Comparison of ENCODE assay signal across 1 cellular context in the genomic region with DNA sequence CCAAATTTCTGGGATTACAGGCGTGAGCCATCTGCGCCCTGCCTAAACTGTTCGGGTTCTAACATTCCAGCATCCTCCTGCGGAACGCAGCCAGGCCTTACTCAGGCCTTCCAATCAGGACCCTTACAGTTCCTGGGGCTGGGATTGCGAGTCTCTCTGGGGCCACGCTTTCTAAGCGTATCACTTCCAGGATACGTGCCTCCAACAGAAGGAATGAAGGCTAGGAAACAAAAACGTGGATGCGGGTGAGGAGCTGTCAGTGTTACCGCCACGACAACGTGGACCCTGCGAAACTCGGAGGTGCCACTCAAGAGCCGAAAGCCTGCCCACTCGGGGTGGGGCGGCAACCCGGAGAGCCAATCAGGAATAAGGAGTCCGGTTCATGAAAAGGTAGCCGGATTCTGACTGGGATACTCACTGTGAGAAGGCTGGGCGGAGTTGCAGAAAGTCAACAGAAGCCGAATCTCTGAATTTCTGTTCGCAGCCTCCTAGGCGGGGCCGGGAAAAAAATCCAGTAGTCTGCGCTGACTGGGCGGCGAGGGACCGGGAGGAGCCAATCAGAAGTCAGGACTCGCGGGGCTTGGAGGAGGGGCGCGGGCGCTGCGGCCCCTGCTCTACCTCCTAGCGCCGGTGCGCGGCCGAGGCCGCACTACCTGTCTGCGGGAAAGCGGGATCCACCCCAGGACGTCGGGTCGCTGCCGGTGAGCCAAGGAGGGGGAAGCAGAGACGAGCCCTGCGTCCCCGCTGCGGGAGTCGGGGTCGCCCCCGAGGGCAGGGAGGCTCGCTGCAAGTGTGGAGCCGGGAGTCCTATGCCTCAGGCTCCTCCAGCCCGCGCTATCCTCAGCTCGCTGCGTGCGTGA.
TF ChIP-seq lines count a peak whose summit lies in the region.

A gene with protein sequence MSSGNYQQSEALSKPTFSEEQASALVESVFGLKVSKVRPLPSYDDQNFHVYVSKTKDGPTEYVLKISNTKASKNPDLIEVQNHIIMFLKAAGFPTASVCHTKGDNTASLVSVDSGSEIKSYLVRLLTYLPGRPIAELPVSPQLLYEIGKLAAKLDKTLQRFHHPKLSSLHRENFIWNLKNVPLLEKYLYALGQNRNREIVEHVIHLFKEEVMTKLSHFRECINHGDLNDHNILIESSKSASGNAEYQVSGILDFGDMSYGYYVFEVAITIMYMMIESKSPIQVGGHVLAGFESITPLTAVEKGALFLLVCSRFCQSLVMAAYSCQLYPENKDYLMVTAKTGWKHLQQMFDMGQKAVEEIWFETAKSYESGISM (plus strand): TSS at position 607 of the 860 bp plus-strand sequence. CDS start 5,512 bp downstream, outside the sequence.

TF ChIP-seq in HepG2, 621 proteins besides CTCF, POLR2A, EP300 and RAD21 (continued from another document and continues in another):
- TF ChIP-seq ARID4A (CRISPR knock-in tag; IDR thresholded peaks at IDR 0.05; ENCODE audit: borderline replicate concordance): peak; percentile 86
- TF ChIP-seq, protein P1, sequence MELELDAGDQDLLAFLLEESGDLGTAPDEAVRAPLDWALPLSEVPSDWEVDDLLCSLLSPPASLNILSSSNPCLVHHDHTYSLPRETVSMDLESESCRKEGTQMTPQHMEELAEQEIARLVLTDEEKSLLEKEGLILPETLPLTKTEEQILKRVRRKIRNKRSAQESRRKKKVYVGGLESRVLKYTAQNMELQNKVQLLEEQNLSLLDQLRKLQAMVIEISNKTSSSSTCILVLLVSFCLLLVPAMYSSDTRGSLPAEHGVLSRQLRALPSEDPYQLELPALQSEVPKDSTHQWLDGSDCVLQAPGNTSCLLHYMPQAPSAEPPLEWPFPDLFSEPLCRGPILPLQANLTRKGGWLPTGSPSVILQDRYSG (CRISPR knock-in tag; IDR thresholded peaks at IDR 0.05): no peak
- TF ChIP-seq ZNF788 (CRISPR knock-in tag; IDR thresholded peaks at IDR 0.05; ENCODE audit: borderline replicate concordance): peak; percentile 32; the same call in 1 of the 2 replicates
- TF ChIP-seq ZBTB25 (CRISPR knock-in tag; IDR thresholded peaks at IDR 0.05): no peak
- peak; percentile 44; the same call in 1 of the 2 replicates for TF ChIP-seq YEATS2 (CRISPR knock-in tag; IDR thresholded peaks at IDR 0.05; ENCODE audit: borderline replicate concordance)
- peak; percentile 95 for TF ChIP-seq ZNF605 (CRISPR knock-in tag; IDR thresholded peaks at IDR 0.05)
- TF ChIP-seq KLF9 (CRISPR knock-in tag; IDR thresholded peaks at IDR 0.05; ENCODE audit: low read depth): 0 out of 2 replicates have a peak, but pooled peaks have one; percentile 13
- TF ChIP-seq ZNF841 (CRISPR knock-in tag; IDR thresholded peaks at IDR 0.05; ENCODE audit: borderline replicate concordance): no peak
- TF ChIP-seq ZNF18 (CRISPR knock-in tag; IDR thresholded peaks at IDR 0.05; ENCODE audit: insufficient replicate concordance): peak; percentile 55
- peak; percentile 28 for TF ChIP-seq AGO2 (optimal IDR thresholded peaks at IDR 0.05; ENCODE audit: low read depth, low read length)
- TF ChIP-seq SP4 (CRISPR knock-in tag; IDR thresholded peaks at IDR 0.05): peak; percentile 88
- 0 out of 2 replicates have a peak, but pooled peaks have one; percentile 37 for TF ChIP-seq ZZZ3 (CRISPR knock-in tag; IDR thresholded peaks at IDR 0.05; ENCODE audit: borderline replicate concordance)
- no peak for TF ChIP-seq PAF1 (CRISPR knock-in tag; IDR thresholded peaks at IDR 0.05)
- peak; percentile 57; the same call in 1 of the 2 replicates for TF ChIP-seq HES4 (CRISPR knock-in tag; IDR thresholded peaks at IDR 0.05; ENCODE audit: borderline replicate concordance)
- peak; percentile 72; the same call in 1 of the 2 replicates for TF ChIP-seq GABPB1 (CRISPR knock-in tag; IDR thresholded peaks at IDR 0.05)
- no peak for TF ChIP-seq ZNF547 (CRISPR knock-in tag; IDR thresholded peaks at IDR 0.05)
- TF ChIP-seq MYC (CRISPR knock-in tag; IDR thresholded peaks at IDR 0.05; ENCODE audit: borderline replicate concordance): peak; percentile 67; the same call in 1 of the 2 replicates
- TF ChIP-seq ZBTB7A (CRISPR knock-in tag; IDR thresholded peaks at IDR 0.05): no peak
- no peak for TF ChIP-seq HMGA1 (CRISPR knock-in tag; conservative IDR thresholded peaks at IDR 0.05)
- TF ChIP-seq DR1 (CRISPR knock-in tag; IDR thresholded peaks at IDR 0.05): no peak; the same call in 1 of the 2 replicates
- TF ChIP-seq RFXAP (CRISPR knock-in tag; IDR thresholded peaks at IDR 0.05; ENCODE audit: borderline replicate concordance): peak; percentile 80
- TF ChIP-seq PHF8 (CRISPR knock-in tag; IDR thresholded peaks at IDR 0.05): peak; percentile 71
- TF ChIP-seq, protein P2, sequence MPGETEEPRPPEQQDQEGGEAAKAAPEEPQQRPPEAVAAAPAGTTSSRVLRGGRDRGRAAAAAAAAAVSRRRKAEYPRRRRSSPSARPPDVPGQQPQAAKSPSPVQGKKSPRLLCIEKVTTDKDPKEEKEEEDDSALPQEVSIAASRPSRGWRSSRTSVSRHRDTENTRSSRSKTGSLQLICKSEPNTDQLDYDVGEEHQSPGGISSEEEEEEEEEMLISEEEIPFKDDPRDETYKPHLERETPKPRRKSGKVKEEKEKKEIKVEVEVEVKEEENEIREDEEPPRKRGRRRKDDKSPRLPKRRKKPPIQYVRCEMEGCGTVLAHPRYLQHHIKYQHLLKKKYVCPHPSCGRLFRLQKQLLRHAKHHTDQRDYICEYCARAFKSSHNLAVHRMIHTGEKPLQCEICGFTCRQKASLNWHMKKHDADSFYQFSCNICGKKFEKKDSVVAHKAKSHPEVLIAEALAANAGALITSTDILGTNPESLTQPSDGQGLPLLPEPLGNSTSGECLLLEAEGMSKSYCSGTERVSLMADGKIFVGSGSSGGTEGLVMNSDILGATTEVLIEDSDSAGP (CRISPR knock-in tag; IDR thresholded peaks at IDR 0.05; ENCODE audit: borderline replicate concordance): peak; percentile 77; the same call in 1 of the 2 replicates
- TF ChIP-seq, protein P3, sequence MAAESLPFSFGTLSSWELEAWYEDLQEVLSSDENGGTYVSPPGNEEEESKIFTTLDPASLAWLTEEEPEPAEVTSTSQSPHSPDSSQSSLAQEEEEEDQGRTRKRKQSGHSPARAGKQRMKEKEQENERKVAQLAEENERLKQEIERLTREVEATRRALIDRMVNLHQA (CRISPR knock-in tag; IDR thresholded peaks at IDR 0.05): no peak
- peak; percentile 77 for TF ChIP-seq MAX (IDR thresholded peaks at IDR 0.05)
- TF ChIP-seq ZBTB20 (CRISPR knock-in tag; IDR thresholded peaks at IDR 0.05; ENCODE audit: borderline replicate concordance, low read depth): 0 out of 2 replicates have a peak, but pooled peaks have one; percentile 7
- no peak for TF ChIP-seq HOXA7 (CRISPR knock-in tag; IDR thresholded peaks at IDR 0.05)
- TF ChIP-seq POLR2G (IDR thresholded peaks at IDR 0.05; ENCODE audit: low read depth, low read length): peak; percentile 65
- peak; percentile 12; the same call in 1 of the 2 replicates for TF ChIP-seq ZNF770 (CRISPR knock-in tag; IDR thresholded peaks at IDR 0.05)
- no peak for TF ChIP-seq SRSF9 (IDR thresholded peaks at IDR 0.05; ENCODE audit: borderline replicate concordance, insufficient read depth, low read depth, low read length, poor library complexity, severe bottlenecking)
